Comparison of ENCODE assay signal across 1 cellular context in the genomic region with DNA sequence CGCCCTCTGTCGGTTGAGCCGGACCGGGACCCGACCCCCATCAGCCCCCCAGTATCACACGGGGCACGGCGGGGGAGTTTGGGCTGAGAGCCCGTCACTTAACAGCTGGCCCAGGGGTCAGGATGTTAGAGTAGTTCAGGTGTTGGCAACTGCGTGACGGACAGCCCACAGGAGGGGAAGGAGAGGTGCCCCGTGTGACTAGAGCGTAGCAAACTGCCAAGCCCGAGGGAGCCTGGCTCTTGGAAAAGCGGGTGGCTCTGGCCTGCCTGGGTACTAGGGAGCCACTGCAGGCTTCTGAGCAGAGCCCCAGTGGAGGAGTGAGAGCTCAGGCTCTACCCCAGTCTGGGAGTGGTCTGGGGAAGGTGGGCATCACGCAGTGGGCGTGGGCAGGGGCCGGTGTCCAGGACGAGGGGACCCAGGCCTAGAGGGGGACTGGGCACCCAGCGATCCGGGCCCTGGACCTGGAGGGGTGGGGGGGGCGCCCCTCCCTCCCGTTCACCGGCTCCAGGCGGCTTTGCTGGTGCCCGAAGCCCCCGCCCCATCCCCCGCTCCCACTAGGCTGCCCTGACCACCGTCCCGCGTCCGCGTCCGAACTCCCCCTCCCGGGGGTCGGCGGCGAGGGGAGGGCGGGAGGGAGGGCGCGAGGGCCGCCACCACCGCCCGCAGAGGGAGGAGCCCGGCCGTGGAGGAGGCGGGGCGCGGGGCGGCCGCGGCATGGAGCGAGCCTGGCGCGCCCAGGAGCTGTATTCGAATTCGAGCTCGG.
TF ChIP-seq lines count a peak whose summit lies in the region.

No MANE protein-coding gene starts in this region.

TF ChIP-seq in H1, 55 proteins besides CTCF, POLR2A, EP300 and RAD21:
- no peak for TF ChIP-seq CTBP2 (IDR thresholded peaks at IDR 0.05; ENCODE audit: borderline replicate concordance, insufficient read depth, insufficient read length, low read length)
- no peak for TF ChIP-seq PHF8 (conservative IDR thresholded peaks at IDR 0.05; ENCODE audit: low read depth, low read length)
- TF ChIP-seq, protein P1, sequence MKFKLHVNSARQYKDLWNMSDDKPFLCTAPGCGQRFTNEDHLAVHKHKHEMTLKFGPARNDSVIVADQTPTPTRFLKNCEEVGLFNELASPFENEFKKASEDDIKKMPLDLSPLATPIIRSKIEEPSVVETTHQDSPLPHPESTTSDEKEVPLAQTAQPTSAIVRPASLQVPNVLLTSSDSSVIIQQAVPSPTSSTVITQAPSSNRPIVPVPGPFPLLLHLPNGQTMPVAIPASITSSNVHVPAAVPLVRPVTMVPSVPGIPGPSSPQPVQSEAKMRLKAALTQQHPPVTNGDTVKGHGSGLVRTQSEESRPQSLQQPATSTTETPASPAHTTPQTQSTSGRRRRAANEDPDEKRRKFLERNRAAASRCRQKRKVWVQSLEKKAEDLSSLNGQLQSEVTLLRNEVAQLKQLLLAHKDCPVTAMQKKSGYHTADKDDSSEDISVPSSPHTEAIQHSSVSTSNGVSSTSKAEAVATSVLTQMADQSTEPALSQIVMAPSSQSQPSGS (IDR thresholded peaks at IDR 0.05; ENCODE audit: low read length): no peak
- no peak for TF ChIP-seq RBBP5 (IDR thresholded peaks at IDR 0.05; ENCODE audit: borderline replicate concordance, low read depth, low read length)
- TF ChIP-seq TEAD4 (IDR thresholded peaks at IDR 0.05; ENCODE audit: low read depth, low read length): no peak
- TF ChIP-seq CHD1 (IDR thresholded peaks at IDR 0.05; ENCODE audit: low read depth, low read length): no peak
- 0 out of 2 replicates have a peak, but pooled peaks have one; percentile 12 for TF ChIP-seq CREB1 (IDR thresholded peaks at IDR 0.05)
- no peak for TF ChIP-seq BCL11A (IDR thresholded peaks at IDR 0.05; ENCODE audit: low read depth in 2 of 2, low read length in 2 of 2)
- no peak for TF ChIP-seq SP4 (IDR thresholded peaks at IDR 0.05; ENCODE audit: low read length)
- no peak for TF ChIP-seq KDM5A (IDR thresholded peaks at IDR 0.05; ENCODE audit: low read length)
- no peak for TF ChIP-seq CHD2 (IDR thresholded peaks at IDR 0.05; ENCODE audit: low read length)
- TF ChIP-seq, protein P2, sequence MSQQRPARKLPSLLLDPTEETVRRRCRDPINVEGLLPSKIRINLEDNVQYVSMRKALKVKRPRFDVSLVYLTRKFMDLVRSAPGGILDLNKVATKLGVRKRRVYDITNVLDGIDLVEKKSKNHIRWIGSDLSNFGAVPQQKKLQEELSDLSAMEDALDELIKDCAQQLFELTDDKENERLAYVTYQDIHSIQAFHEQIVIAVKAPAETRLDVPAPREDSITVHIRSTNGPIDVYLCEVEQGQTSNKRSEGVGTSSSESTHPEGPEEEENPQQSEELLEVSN (IDR thresholded peaks at IDR 0.05): no peak
- no peak for TF ChIP-seq RFX5 (IDR thresholded peaks at IDR 0.05; ENCODE audit: borderline replicate concordance, low read depth, low read length)
- TF ChIP-seq POU5F1 (IDR thresholded peaks at IDR 0.05; ENCODE audit: low read depth, low read length): no peak
- no peak for TF ChIP-seq MAFK (IDR thresholded peaks at IDR 0.05; ENCODE audit: low read depth, low read length)
- no peak for TF ChIP-seq SAP30 (IDR thresholded peaks at IDR 0.05; ENCODE audit: insufficient read depth, insufficient replicate concordance, low read length)
- TF ChIP-seq CBX8 (IDR thresholded peaks at IDR 0.05; ENCODE audit: borderline replicate concordance, low read depth, low read length): no peak
- no peak for TF ChIP-seq JUN (IDR thresholded peaks at IDR 0.05; ENCODE audit: low read depth, low read length)
- no peak for TF ChIP-seq NANOG (IDR thresholded peaks at IDR 0.05; ENCODE audit: insufficient read depth, low read depth, low read length, poor library complexity, severe bottlenecking)
- TF ChIP-seq SIN3A (conservative IDR thresholded peaks at IDR 0.05 in 1 of 2, IDR thresholded peaks at IDR 0.05 in 1 of 2; ENCODE audit: low read depth in 1 of 2, low read length in 2 of 2): no peak; a peak in 1 of 4 replicates
- no peak for TF ChIP-seq TAF7 (optimal IDR thresholded peaks at IDR 0.05; ENCODE audit: borderline replicate concordance, low read depth, low read length)
- no peak for TF ChIP-seq TCF12 (IDR thresholded peaks at IDR 0.05; ENCODE audit: low read depth, low read length)
- peak; percentile 35 for TF ChIP-seq KDM4A (IDR thresholded peaks at IDR 0.05; ENCODE audit: low read depth, low read length, severe bottlenecking)
- no peak for TF ChIP-seq CEBPB (IDR thresholded peaks at IDR 0.05; ENCODE audit: low read depth, low read length)
- TF ChIP-seq TBP (IDR thresholded peaks at IDR 0.05; ENCODE audit: low read depth, low read length): no peak
- TF ChIP-seq, protein P3, sequence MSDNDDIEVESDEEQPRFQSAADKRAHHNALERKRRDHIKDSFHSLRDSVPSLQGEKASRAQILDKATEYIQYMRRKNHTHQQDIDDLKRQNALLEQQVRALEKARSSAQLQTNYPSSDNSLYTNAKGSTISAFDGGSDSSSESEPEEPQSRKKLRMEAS (IDR thresholded peaks at IDR 0.05): no peak
- TF ChIP-seq HDAC2 (IDR thresholded peaks at IDR 0.05; ENCODE audit: borderline replicate concordance in 1 of 2, low read depth in 2 of 2, low read length in 2 of 2): 0 out of 4 replicates have a peak, but pooled peaks of 1 of the 2 experiments have one; percentile 64
- TF ChIP-seq POLR2AphosphoS5 (IDR thresholded peaks at IDR 0.05; ENCODE audit: low read depth, low read length): no peak
- TF ChIP-seq KDM1A (IDR thresholded peaks at IDR 0.05; ENCODE audit: borderline replicate concordance, low read length): peak; percentile 88; the same call in 1 of the 2 replicates
- TF ChIP-seq FOSL1 (IDR thresholded peaks at IDR 0.05; ENCODE audit: insufficient read depth, low read depth, low read length): no peak
- no peak for TF ChIP-seq BRCA1 (IDR thresholded peaks at IDR 0.05; ENCODE audit: low read depth, low read length)
- no peak for TF ChIP-seq RXRA (IDR thresholded peaks at IDR 0.05; ENCODE audit: insufficient read depth, low read depth, low read length)
- TF ChIP-seq EZH2 (IDR thresholded peaks at IDR 0.05; ENCODE audit: low read depth, low read length, severe bottlenecking): no peak
- TF ChIP-seq, protein P4, sequence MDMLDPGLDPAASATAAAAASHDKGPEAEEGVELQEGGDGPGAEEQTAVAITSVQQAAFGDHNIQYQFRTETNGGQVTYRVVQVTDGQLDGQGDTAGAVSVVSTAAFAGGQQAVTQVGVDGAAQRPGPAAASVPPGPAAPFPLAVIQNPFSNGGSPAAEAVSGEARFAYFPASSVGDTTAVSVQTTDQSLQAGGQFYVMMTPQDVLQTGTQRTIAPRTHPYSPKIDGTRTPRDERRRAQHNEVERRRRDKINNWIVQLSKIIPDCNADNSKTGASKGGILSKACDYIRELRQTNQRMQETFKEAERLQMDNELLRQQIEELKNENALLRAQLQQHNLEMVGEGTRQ (IDR thresholded peaks at IDR 0.05; ENCODE audit: low read length): no peak
